Comparison of ENCODE assay signal across 10 cellular contexts in genomic region chr10:86583983-86584382, GRCh38.
DNase-seq lines count a peak whose midpoint lies in the region; ATAC-seq and TF ChIP-seq lines count a peak whose summit lies in the region.
"Had no signal": no experiment of that assay in that cellular context is flagged by ENCODE, and none has a peak within 500 bp of the region (broad histone marks: within the 10 kb centered on the region; RNA-seq: fewer than 3 reads in every experiment).

No MANE protein-coding gene starts in this region.

- peaks cover 26% of the 10 kb centered on the region for H3K27me3 Mint-ChIP-seq in CD4-positive, CD25-positive, alpha-beta regulatory T cell
- no peaks in the 10 kb centered on the region for H3K27me3 Mint-ChIP-seq in activated CD4-positive, alpha-beta T cell treated with anti-CD3 and anti-CD28 coated beads, Interleukin-2, amount 10 ng/mL, durations not matched to agents 7 days and 5 days

- no peaks in the 10 kb centered on the region for H3K36me3 ChIP-seq in CD4-positive, CD25-positive, alpha-beta regulatory T cell (ENCODE audit: control insufficient read depth, insufficient read depth, low read length)
- H3K36me3 ChIP-seq in lower lobe of right lung (no peaks in the 10 kb centered on the region), gastrocnemius medialis (no peaks in the 10 kb centered on the region)

- POLR2A ChIA-PET in activated CD4-positive, alpha-beta T cell treated with anti-CD3 and anti-CD28 coated beads, Interleukin-2, amount 10 ng/mL, durations not matched to agents 7 days and 5 days (lab: Charles Lee): no interaction called here

- intact Hi-C loops in lower lobe of right lung (cut with DNase I): no loop called here
- intact Hi-C loops in gastrocnemius medialis (cut with DNase I; ENCODE audit: low total_unique reads): no loop called here

- H3K4me1 ChIP-seq in CD4-positive, CD25-positive, alpha-beta regulatory T cell (ENCODE audit: control insufficient read depth, insufficient read depth, low read length, poor library complexity, severe bottlenecking): no peaks in the 10 kb centered on the region
- peaks cover 15% of the 10 kb centered on the region for H3K4me1 ChIP-seq in lower lobe of right lung
- peaks cover 5 to 7% of the 10 kb centered on the region in 2 donors for H3K4me1 ChIP-seq in gastrocnemius medialis

- H3K27me3 ChIP-seq in CD4-positive, CD25-positive, alpha-beta regulatory T cell (ENCODE audit: control insufficient read depth, insufficient read depth, low read length): no peaks in the 10 kb centered on the region
- H3K27me3 ChIP-seq in lower lobe of right lung (ENCODE audit: low read depth) (no peaks in the 10 kb centered on the region), gastrocnemius medialis (no peaks in the 10 kb centered on the region)

- H3K27ac Mint-ChIP-seq in CD4-positive, CD25-positive, alpha-beta regulatory T cell: no peak overlapping the region
- H3K27ac Mint-ChIP-seq in activated CD4-positive, alpha-beta T cell treated with anti-CD3 and anti-CD28 coated beads, Interleukin-2, amount 10 ng/mL, durations not matched to agents 7 days and 5 days: no peak overlapping the region
- H3K27ac Mint-ChIP-seq: memory B cell had no signal

- peaks cover 0 to 4% (median 2%) of the 10 kb centered on the region in 4 donors for H3K4me1 Mint-ChIP-seq in CD4-positive, CD25-positive, alpha-beta regulatory T cell
- H3K4me1 Mint-ChIP-seq in activated CD4-positive, alpha-beta T cell treated with anti-CD3 and anti-CD28 coated beads, Interleukin-2, amount 10 ng/mL, durations not matched to agents 7 days and 5 days: peaks cover 3% of the 10 kb centered on the region

- no peaks in the 10 kb centered on the region for H3K36me3 Mint-ChIP-seq in CD4-positive, CD25-positive, alpha-beta regulatory T cell
- no peaks in the 10 kb centered on the region for H3K36me3 Mint-ChIP-seq in activated CD4-positive, alpha-beta T cell treated with anti-CD3 and anti-CD28 coated beads, Interleukin-2, amount 10 ng/mL, durations not matched to agents 7 days and 5 days (ENCODE audit: low read depth)
- H3K36me3 Mint-ChIP-seq: memory B cell had no signal

- no peak overlapping the region for H3K4me3 ChIP-seq in CD4-positive, CD25-positive, alpha-beta regulatory T cell (ENCODE audit: low read depth, low read length)
- H3K4me3 ChIP-seq in lower lobe of right lung: no peak overlapping the region
- H3K4me3 ChIP-seq in gastrocnemius medialis: no peak overlapping the region

- in situ Hi-C loops in gastrocnemius medialis (cut with MboI; ENCODE audit: low sequenced_read_pairs in 4 of 4): loop anchor here in 2 of 4 donors (5.0 kb wide), 1 partner anchor 187 kb away; no protein-coding TSS in a partner anchor

- CTCF ChIA-PET in activated CD4-positive, alpha-beta T cell treated with anti-CD3 and anti-CD28 coated beads, Interleukin-2, amount 10 ng/mL, durations not matched to agents 7 days and 5 days (lab: Charles Lee): interaction anchor here (4.5 kb wide), 1 partner anchor 183 kb away, joined by 60 read pairs; no protein-coding TSS in a partner anchor

- TF ChIP-seq CTCF in lower lobe of right lung (IDR thresholded peaks at IDR 0.05) (no peak), gastrocnemius medialis (IDR thresholded peaks at IDR 0.05 in 4 of 5, conservative IDR thresholded peaks at IDR 0.05 in 1 of 5) (no peak)

- H3K27ac ChIP-seq in CD4-positive, CD25-positive, alpha-beta regulatory T cell (ENCODE audit: insufficient read depth, low read length, poor library complexity, severe bottlenecking): no peak overlapping the region
- H3K27ac ChIP-seq in lower lobe of right lung (no peak overlapping the region), gastrocnemius medialis (no peak overlapping the region)

- DNase-seq in CD4-positive, CD25-positive, alpha-beta regulatory T cell: peak in 2 of 3 donors; percentile 3 to 59
- DNase-seq in activated CD4-positive, alpha-beta T cell treated with anti-CD3 and anti-CD28 coated beads, Interleukin-2, amount 10 ng/mL, durations not matched to agents 7 days and 5 days: peak; percentile 47
- no peak for DNase-seq in lower lobe of right lung
- no peak for DNase-seq in gastrocnemius medialis
- DNase-seq: activated T-cell treated with anti-CD3 and anti-CD28 coated beads, Interleukin-2, amount 50 U/mL, for 4 hours had no signal

- H3K9me3 Mint-ChIP-seq in CD4-positive, CD25-positive, alpha-beta regulatory T cell: no peaks in the 10 kb centered on the region
- no peaks in the 10 kb centered on the region for H3K9me3 Mint-ChIP-seq in activated CD4-positive, alpha-beta T cell treated with anti-CD3 and anti-CD28 coated beads, Interleukin-2, amount 10 ng/mL, durations not matched to agents 7 days and 5 days
- H3K9me3 Mint-ChIP-seq: activated T-cell treated with anti-CD3 and anti-CD28 coated beads, Interleukin-2, amount 50 U/mL, for 4 hours; memory B cell had no signal

- TF ChIP-seq POLR2A in gastrocnemius medialis (IDR thresholded peaks at IDR 0.05): no peak

- ATAC-seq in CD4-positive, CD25-positive, alpha-beta regulatory T cell (ENCODE audit: low read depth in 2 of 2): no peak
- ATAC-seq in GM18519 (IDR thresholded peaks at IDR 0.05; ENCODE audit: low FRiP score, unreplicated experiment) (peak; percentile 51), HG03103 (IDR thresholded peaks at IDR 0.05; ENCODE audit: low read depth, unreplicated experiment) (peak; percentile 74), lower lobe of right lung (no peak), gastrocnemius medialis (no peak), HG02840 (IDR thresholded peaks at IDR 0.05; ENCODE audit: low FRiP score, unreplicated experiment) (no peak), SK-N-SH treated with all-trans-retinoic acid at 6 μM for 48 hours (no peak)
- ATAC-seq: activated T-cell treated with anti-CD3 and anti-CD28 coated beads, Interleukin-2, amount 50 U/mL, for 4 hours had no signal

- no peak overlapping the region for H3K4me3 Mint-ChIP-seq in CD4-positive, CD25-positive, alpha-beta regulatory T cell
- no peak overlapping the region for H3K4me3 Mint-ChIP-seq in activated CD4-positive, alpha-beta T cell treated with anti-CD3 and anti-CD28 coated beads, Interleukin-2, amount 10 ng/mL, durations not matched to agents 7 days and 5 days
- H3K4me3 Mint-ChIP-seq: activated T-cell treated with anti-CD3 and anti-CD28 coated beads, Interleukin-2, amount 50 U/mL, for 4 hours; memory B cell had no signal

- no peaks in the 10 kb centered on the region for H3K9me3 ChIP-seq in CD4-positive, CD25-positive, alpha-beta regulatory T cell (ENCODE audit: control insufficient read depth in 2 of 2, low read length in 2 of 2)
- H3K9me3 ChIP-seq in lower lobe of right lung (no peaks in the 10 kb centered on the region), gastrocnemius medialis (no peaks in the 10 kb centered on the region)

TF ChIP-seq in SK-N-SH treated with all-trans-retinoic acid at 6 μM for 48 hours, 23 proteins besides CTCF, POLR2A, EP300 and RAD21 (continues in another document):
- TF ChIP-seq ZFP30 (CRISPR knock-in tag; IDR thresholded peaks at IDR 0.05) (no peak), ZC3H10 (CRISPR knock-in tag; IDR thresholded peaks at IDR 0.05) (no peak), OSR1 (CRISPR knock-in tag; IDR thresholded peaks at IDR 0.05) (no peak), BACH2 (CRISPR knock-in tag; IDR thresholded peaks at IDR 0.05; ENCODE audit: borderline replicate concordance) (no peak), ESRRG (CRISPR knock-in tag; IDR thresholded peaks at IDR 0.05) (no peak), TCF4 (CRISPR knock-in tag; IDR thresholded peaks at IDR 0.05; ENCODE audit: borderline replicate concordance) (no peak), ZNF565 (CRISPR knock-in tag; conservative IDR thresholded peaks at IDR 0.05; ENCODE audit: low read depth) (no peak), ARNTL (CRISPR knock-in tag; IDR thresholded peaks at IDR 0.05; ENCODE audit: borderline replicate concordance, low read depth) (no peak), TSHZ2 (CRISPR knock-in tag; IDR thresholded peaks at IDR 0.05) (no peak)
- TF ChIP-seq, protein P1, sequence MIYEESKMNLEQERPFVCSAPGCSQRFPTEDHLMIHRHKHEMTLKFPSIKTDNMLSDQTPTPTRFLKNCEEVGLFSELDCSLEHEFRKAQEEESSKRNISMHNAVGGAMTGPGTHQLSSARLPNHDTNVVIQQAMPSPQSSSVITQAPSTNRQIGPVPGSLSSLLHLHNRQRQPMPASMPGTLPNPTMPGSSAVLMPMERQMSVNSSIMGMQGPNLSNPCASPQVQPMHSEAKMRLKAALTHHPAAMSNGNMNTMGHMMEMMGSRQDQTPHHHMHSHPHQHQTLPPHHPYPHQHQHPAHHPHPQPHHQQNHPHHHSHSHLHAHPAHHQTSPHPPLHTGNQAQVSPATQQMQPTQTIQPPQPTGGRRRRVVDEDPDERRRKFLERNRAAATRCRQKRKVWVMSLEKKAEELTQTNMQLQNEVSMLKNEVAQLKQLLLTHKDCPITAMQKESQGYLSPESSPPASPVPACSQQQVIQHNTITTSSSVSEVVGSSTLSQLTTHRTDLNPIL (CRISPR knock-in tag; IDR thresholded peaks at IDR 0.05; ENCODE audit: low read depth): no peak

Comparison
In these comparisons a context has a peak if more than half of its experiments do, and no peak if none do; other contexts are left out.
1. ATAC-seq: peak in GM18519 (single experiment) and HG03103 (single experiment); none in CD4-positive, CD25-positive, alpha-beta regulatory T cell (0 of 2), lower lobe of right lung (0 of 2), gastrocnemius medialis (0 of 2), HG02840 (single experiment) and SK-N-SH treated with all-trans-retinoic acid at 6 μM for 48 hours (single experiment).
2. DNase-seq: peak in CD4-positive, CD25-positive, alpha-beta regulatory T cell (2 of 3) and activated CD4-positive, alpha-beta T cell treated with anti-CD3 and anti-CD28 coated beads, Interleukin-2, amount 10 ng/mL, durations not matched to agents 7 days and 5 days (single experiment); none in lower lobe of right lung (single experiment) and gastrocnemius medialis (0 of 2).